In the genomic region with DNA sequence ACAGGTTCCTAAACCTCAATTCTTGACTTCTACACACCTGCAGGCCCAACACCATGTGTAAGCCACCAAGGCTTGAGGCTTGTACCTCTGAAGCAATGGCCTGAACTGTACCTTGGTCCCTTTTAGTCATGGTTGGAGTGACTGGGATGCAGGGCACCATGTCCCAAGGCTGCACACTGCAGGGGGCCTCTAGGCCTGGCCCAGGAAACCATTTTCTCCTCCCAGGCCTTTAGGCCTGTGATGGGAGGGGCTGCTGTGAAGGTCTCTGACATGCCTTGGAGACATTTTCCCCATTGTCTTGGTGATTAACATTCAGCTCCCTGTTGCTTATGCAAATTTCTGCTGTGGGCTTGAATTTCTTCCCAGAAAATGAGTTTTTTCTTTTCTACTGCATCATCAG, we compare ENCODE assay signal across 37 cellular contexts.
"Had no signal": no experiment of that assay in that cellular context is flagged by ENCODE, and none has a peak within 500 bp of the region (broad histone marks: within the 10 kb centered on the region; RNA-seq: fewer than 3 reads in every experiment).

No MANE protein-coding gene starts in this region.

- H3K27ac Mint-ChIP-seq: activated B cell treated with CpG ODN at 0.5 μM for 24 hours; activated CD4-positive, alpha-beta memory T cell treated with anti-CD3 and anti-CD28 coated beads, Interleukin-2, amount 10 ng/mL, durations not matched to agents 7 days and 5 days; activated CD4-positive, alpha-beta T cell treated with anti-CD3 and anti-CD28 coated beads, Interleukin-2, amount 10 ng/mL, durations not matched to agents 24 days and 14 days; activated CD8-positive, alpha-beta memory T cell treated with anti-CD3 and anti-CD28 coated beads, Interleukin-2, amount 10 ng/mL, durations not matched to agents 7 days and 5 days; activated CD8-positive, alpha-beta T cell treated with anti-CD3 and anti-CD28 coated beads, Interleukin-2, amount 10 ng/mL, durations not matched to agents 7 days and 5 days; activated naive CD4-positive, alpha-beta T cell treated with anti-CD3 and anti-CD28 coated beads, Interleukin-2, amount 10 ng/mL, durations not matched to agents 7 days and 5 days; activated naive CD4-positive, alpha-beta T cell treated with anti-CD3 and anti-CD28 coated beads, Interleukin-2, amount 50 U/mL, for 24 hours; activated naive CD8-positive, alpha-beta T cell; activated naive CD8-positive, alpha-beta T cell treated with anti-CD3 and anti-CD28 coated beads, Interleukin-2, amount 10 ng/mL, durations not matched to agents 7 days and 5 days; activated naive CD8-positive, alpha-beta T cell treated with anti-CD3 and anti-CD28 coated beads, Interleukin-2, amount 50 U/mL, for 24 hours; activated T-cell treated with anti-CD3 and anti-CD28 coated beads, Interleukin-2, amount 50 U/mL, for 24 hours; activated T-helper 2 cell treated with anti-CD3 and anti-CD28 coated beads, Interferon-gamma antibody, Interleukin-2, Interleukin-4, amounts not matched to agents 10 μg/mL and 5 μg/mL and 100 μg/mL, durations not matched to agents 14 hours and 24 hours and 36 hours; brain; T-helper 17 cell; T-helper 2 cell treated with Interferon-gamma antibody and Interleukin-4, amounts not matched to agents 5 μg/mL and 100 μg/mL, for 36 hours had no signal

- DNase-seq: activated B cell treated with CpG ODN at 0.5 μM for 24 hours; activated CD4-positive, alpha-beta memory T cell treated with anti-CD3 and anti-CD28 coated beads, Interleukin-2, amount 10 ng/mL, durations not matched to agents 7 days and 5 days; activated CD4-positive, alpha-beta T cell treated with anti-CD3 and anti-CD28 coated beads for 4 hours; activated CD4-positive, alpha-beta T cell treated with anti-CD3 and anti-CD28 coated beads, Interleukin-2, amount 50 U/mL, for 1 hour; activated CD4-positive, alpha-beta T cell treated with anti-CD3 and anti-CD28 coated beads, Interleukin-2, amount 50 U/mL, for 48 hours; activated CD4-positive, CD25-positive, alpha-beta regulatory T cell treated with anti-CD3 and anti-CD28 coated beads, Interleukin-2, amount 50 U/mL, for 72 hours; activated CD8-positive, alpha-beta memory T cell treated with anti-CD3 and anti-CD28 coated beads for 24 hours; activated CD8-positive, alpha-beta memory T cell treated with anti-CD3 and anti-CD28 coated beads, Interleukin-2, amount 10 ng/mL, durations not matched to agents 7 days and 5 days; activated CD8-positive, alpha-beta memory T cell treated with anti-CD3 and anti-CD28 coated beads, Interleukin-2, amount 50 U/mL, for 48 hours; activated CD8-positive, alpha-beta T cell treated with anti-CD3 and anti-CD28 coated beads, Interleukin-2, amount 10 ng/mL, durations not matched to agents 7 days and 5 days; activated effector memory CD4-positive, alpha-beta T cell treated with Interleukin-2 at 50 U/mL for 16 hours; activated gamma-delta T cell; activated naive CD4-positive, alpha-beta T cell treated with anti-CD3 and anti-CD28 coated beads, Interleukin-2, amount 10 ng/mL, durations not matched to agents 7 days and 5 days; activated naive CD4-positive, alpha-beta T cell treated with Interleukin-2 at 50 U/mL for 16 hours; activated naive CD8-positive, alpha-beta T cell treated with anti-CD3 and anti-CD28 coated beads, Interleukin-2, amount 10 ng/mL, durations not matched to agents 7 days and 5 days; activated naive CD8-positive, alpha-beta T cell treated with anti-CD3 and anti-CD28 coated beads, Interleukin-2, amount 50 U/mL, for 24 hours; activated T-cell treated with anti-CD3 and anti-CD28 coated beads, Interleukin-2, amount 50 U/mL, for 24 hours; activated T-cell treated with anti-CD3 and anti-CD28 coated beads, Interleukin-2, amount 50 U/mL, for 48 hours; amygdala; anterior cingulate cortex; caudate nucleus; cerebellar nuclear complex; colonic mucosa; T-helper 17 cell; T-helper 9 cell had no signal

- H3K27ac ChIP-seq: ascending aorta, cardiac muscle cell, colonic mucosa, VCaP had no signal

- ATAC-seq: activated CD8-positive, alpha-beta memory T cell treated with anti-CD3 and anti-CD28 coated beads, Interleukin-2, amount 10 ng/mL, durations not matched to agents 7 days and 5 days; activated CD8-positive, alpha-beta T cell treated with anti-CD3 and anti-CD28 coated beads, Interleukin-2, amount 10 ng/mL, durations not matched to agents 7 days and 5 days; activated naive CD8-positive, alpha-beta T cell treated with anti-CD3 and anti-CD28 coated beads, Interleukin-2, amount 50 U/mL, for 24 hours; T-helper 17 cell had no signal

- H3K27me3 ChIP-seq: ascending aorta, cardiac muscle cell, colonic mucosa had no signal

- H3K4me1 Mint-ChIP-seq: activated CD4-positive, alpha-beta memory T cell treated with anti-CD3 and anti-CD28 coated beads, Interleukin-2, amount 10 ng/mL, durations not matched to agents 7 days and 5 days; activated CD4-positive, alpha-beta T cell treated with anti-CD3 and anti-CD28 coated beads, Interleukin-2, amount 10 ng/mL, durations not matched to agents 24 days and 14 days; activated CD8-positive, alpha-beta memory T cell treated with anti-CD3 and anti-CD28 coated beads, Interleukin-2, amount 10 ng/mL, durations not matched to agents 7 days and 5 days; activated naive CD4-positive, alpha-beta T cell treated with anti-CD3 and anti-CD28 coated beads, Interleukin-2, amount 10 ng/mL, durations not matched to agents 7 days and 5 days; activated naive CD4-positive, alpha-beta T cell treated with anti-CD3 and anti-CD28 coated beads, Interleukin-2, amount 50 U/mL, for 24 hours; activated naive CD8-positive, alpha-beta T cell treated with anti-CD3 and anti-CD28 coated beads, Interleukin-2, amount 10 ng/mL, durations not matched to agents 7 days and 5 days; activated naive CD8-positive, alpha-beta T cell treated with anti-CD3 and anti-CD28 coated beads, Interleukin-2, amount 50 U/mL, for 24 hours; central memory CD8-positive, alpha-beta T cell; T-helper 17 cell had no signal

- FAIRE-seq: bronchial epithelial cell, TTC549 had no signal

- H3K9me3 ChIP-seq: ascending aorta, colonic mucosa had no signal

- H3K36me3 Mint-ChIP-seq: activated CD8-positive, alpha-beta memory T cell treated with anti-CD3 and anti-CD28 coated beads, Interleukin-2, amount 10 ng/mL, durations not matched to agents 7 days and 5 days; activated naive CD4-positive, alpha-beta T cell treated with anti-CD3 and anti-CD28 coated beads, Interleukin-2, amount 10 ng/mL, durations not matched to agents 7 days and 5 days; activated naive CD8-positive, alpha-beta T cell; activated naive CD8-positive, alpha-beta T cell treated with anti-CD3 and anti-CD28 coated beads, Interleukin-2, amount 10 ng/mL, durations not matched to agents 7 days and 5 days; brain had no signal

- H3K36me3 ChIP-seq: ascending aorta, cardiac muscle cell, colonic mucosa had no signal

- H3K4me3 ChIP-seq: ascending aorta, cardiac muscle cell, colonic mucosa had no signal

- H3K9me3 Mint-ChIP-seq: activated CD4-positive, alpha-beta T cell treated with anti-CD3 and anti-CD28 coated beads, Interleukin-2, amount 10 ng/mL, durations not matched to agents 24 days and 14 days; activated naive CD4-positive, alpha-beta T cell treated with anti-CD3 and anti-CD28 coated beads, Interleukin-2, amount 50 U/mL, for 24 hours; activated naive CD8-positive, alpha-beta T cell treated with anti-CD3 and anti-CD28 coated beads, Interleukin-2, amount 10 ng/mL, durations not matched to agents 7 days and 5 days; activated T-cell treated with anti-CD3 and anti-CD28 coated beads, Interleukin-2, amount 50 U/mL, for 24 hours; activated T-helper 2 cell treated with anti-CD3 and anti-CD28 coated beads, Interferon-gamma antibody, Interleukin-2, Interleukin-4, amounts not matched to agents 10 μg/mL and 5 μg/mL and 100 μg/mL, durations not matched to agents 14 hours and 24 hours and 36 hours; central memory CD8-positive, alpha-beta T cell; T-helper 2 cell treated with Interferon-gamma antibody and Interleukin-4, amounts not matched to agents 5 μg/mL and 100 μg/mL, for 36 hours had no signal

- H3K27me3 Mint-ChIP-seq: activated B cell treated with CpG ODN at 0.5 μM for 24 hours; activated naive CD8-positive, alpha-beta T cell; activated naive CD8-positive, alpha-beta T cell treated with anti-CD3 and anti-CD28 coated beads, Interleukin-2, amount 50 U/mL, for 24 hours; activated T-cell treated with anti-CD3 and anti-CD28 coated beads, Interleukin-2, amount 50 U/mL, for 24 hours; central memory CD8-positive, alpha-beta T cell had no signal

- H3K4me1 ChIP-seq: ascending aorta, colonic mucosa had no signal

- H3K4me3 Mint-ChIP-seq: activated B cell treated with CpG ODN at 0.5 μM for 24 hours; activated CD4-positive, alpha-beta memory T cell treated with anti-CD3 and anti-CD28 coated beads, Interleukin-2, amount 10 ng/mL, durations not matched to agents 7 days and 5 days; activated CD4-positive, alpha-beta T cell treated with anti-CD3 and anti-CD28 coated beads, Interleukin-2, amount 10 ng/mL, durations not matched to agents 24 days and 14 days; activated CD8-positive, alpha-beta memory T cell treated with anti-CD3 and anti-CD28 coated beads, Interleukin-2, amount 10 ng/mL, durations not matched to agents 7 days and 5 days; activated CD8-positive, alpha-beta T cell treated with anti-CD3 and anti-CD28 coated beads, Interleukin-2, amount 10 ng/mL, durations not matched to agents 7 days and 5 days; activated naive CD4-positive, alpha-beta T cell treated with anti-CD3 and anti-CD28 coated beads, Interleukin-2, amount 10 ng/mL, durations not matched to agents 7 days and 5 days; activated naive CD4-positive, alpha-beta T cell treated with anti-CD3 and anti-CD28 coated beads, Interleukin-2, amount 50 U/mL, for 24 hours; activated naive CD8-positive, alpha-beta T cell; activated naive CD8-positive, alpha-beta T cell treated with anti-CD3 and anti-CD28 coated beads, Interleukin-2, amount 10 ng/mL, durations not matched to agents 7 days and 5 days; activated naive CD8-positive, alpha-beta T cell treated with anti-CD3 and anti-CD28 coated beads, Interleukin-2, amount 50 U/mL, for 24 hours; activated T-cell treated with anti-CD3 and anti-CD28 coated beads, Interleukin-2, amount 50 U/mL, for 24 hours; brain; central memory CD8-positive, alpha-beta T cell; T-helper 17 cell; T-helper 2 cell treated with Interferon-gamma antibody and Interleukin-4, amounts not matched to agents 5 μg/mL and 100 μg/mL, for 36 hours had no signal
